ENCODE assay signal across 17 cellular contexts in the genomic region with DNA sequence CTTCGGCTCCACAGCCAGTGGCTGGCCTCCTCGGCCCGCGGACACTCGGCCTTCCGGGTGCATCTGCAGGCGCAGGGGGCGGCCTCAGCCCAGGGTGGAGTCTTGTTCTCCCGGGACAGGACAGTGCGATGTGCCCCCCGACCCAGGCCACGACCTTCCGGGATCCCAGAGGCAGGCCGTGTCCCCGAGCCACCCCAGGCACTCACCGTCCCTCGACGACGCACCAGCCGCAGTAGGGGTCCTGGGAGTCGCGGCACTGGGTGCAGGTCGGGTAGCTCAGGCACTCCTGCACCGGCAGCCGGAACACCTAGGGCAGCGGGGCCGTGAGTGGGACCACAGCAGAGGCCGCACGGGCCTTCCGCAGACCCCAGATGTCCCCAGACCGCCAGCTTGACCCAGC. TPM values are rescaled to one million over a fixed set of nuclear protein-coding genes. Genes with fewer than 3 reads are reported as not detected.
DNase-seq lines count a peak whose midpoint lies in the region; ATAC-seq, FAIRE-seq and TF ChIP-seq lines count a peak whose summit lies in the region.
"Had no signal": no experiment of that assay in that cellular context is flagged by ENCODE, and none has a peak within 500 bp of the region (broad histone marks: within the 10 kb centered on the region; RNA-seq: fewer than 3 reads in every experiment).

No MANE protein-coding gene starts in this region.

- H4K20me1 ChIP-seq in HCT116 (ENCODE audit: insufficient read depth) (no peaks in the 10 kb centered on the region), H1 (replicated peaks in 1 of 2; ENCODE audit: control insufficient read depth in 1 of 2, insufficient read depth in 2 of 2, low read length in 2 of 2) (peaks cover 8 to 28% of the 10 kb centered on the region in 2 experiments)

- no peak for TF ChIP-seq POLR2A in HCT116 (IDR thresholded peaks at IDR 0.05; ENCODE audit: borderline replicate concordance, extremely low read depth, insufficient read depth, insufficient read length)
- TF ChIP-seq POLR2A in H1 (IDR thresholded peaks at IDR 0.05; ENCODE audit: control extremely low read depth in 1 of 2, low read depth in 2 of 2, low read length in 2 of 2) = no peak

- no peaks in the 10 kb centered on the region for H3K9me2 ChIP-seq in HCT116 (ENCODE audit: insufficient read depth)

- no peak overlapping the region for H2BK20ac ChIP-seq in H1 (ENCODE audit: low read length)

- no peak overlapping the region for H3K9ac ChIP-seq in HCT116 (ENCODE audit: low read length)
- H3K9ac ChIP-seq in H1 (replicated peaks in 1 of 4; ENCODE audit: extremely low read depth in 1 of 4, low read depth in 3 of 4, low read length in 3 of 4) = no peak overlapping the region

- H2BK15ac ChIP-seq in H1 (ENCODE audit: low read length) = no peak overlapping the region

- H3K14ac ChIP-seq in H1 (ENCODE audit: insufficient read length) = no peak overlapping the region

- H3K9me3 Mint-ChIP-seq in activated naive CD8-positive, alpha-beta T cell treated with anti-CD3 and anti-CD28 coated beads, Interleukin-2, amount 50 U/mL, for 24 hours = no peaks in the 10 kb centered on the region
- no peaks in the 10 kb centered on the region for H3K9me3 Mint-ChIP-seq in stimulated activated memory B cell treated with anti-CD40 and anti-IgM and Interleukin-4, amounts not matched to agents 10 μg/mL and 1 μg/mL and 100 μg/mL, for 72 hours
- H3K9me3 Mint-ChIP-seq: CD8-positive, alpha-beta T cell; GM23338; IgD-negative memory B cell had no signal

- H3K79me1 ChIP-seq in H1 (ENCODE audit: low read depth, low read length) = peaks cover 11% of the 10 kb centered on the region

- no peak for DNase-seq in HCT116 (ENCODE audit: low read depth, low spot score)
- DNase-seq in H1 (ENCODE audit: low read depth in 1 of 2, low spot score in 2 of 2) = no peak
- DNase-seq in activated naive CD8-positive, alpha-beta T cell treated with anti-CD3 and anti-CD28 coated beads, Interleukin-2, amount 50 U/mL, for 24 hours = no peak
- DNase-seq: CD8-positive, alpha-beta T cell; DMS 273 treated with DMSO at 0.1 percent for 48 hours; DMS53; DND-41; EL; H7; KG1 had no signal

- no peak for TF ChIP-seq EP300 in H1 (IDR thresholded peaks at IDR 0.05; ENCODE audit: borderline replicate concordance in 1 of 2, low read depth in 2 of 2, low read length in 2 of 2)

- no peak for ATAC-seq in HCT116
- no peak for ATAC-seq in activated naive CD8-positive, alpha-beta T cell treated with anti-CD3 and anti-CD28 coated beads, Interleukin-2, amount 50 U/mL, for 24 hours
- no peak for ATAC-seq in stimulated activated memory B cell treated with anti-CD40 and anti-IgM and Interleukin-4, amounts not matched to agents 10 μg/mL and 1 μg/mL and 100 μg/mL, for 72 hours
- ATAC-seq: CD8-positive, alpha-beta T cell; GM12878; GM23338 had no signal

- no peak overlapping the region for H3K23ac ChIP-seq in H1 (ENCODE audit: insufficient read length)

- TF ChIP-seq RAD21 in HCT116 (IDR thresholded peaks at IDR 0.05; ENCODE audit: low read depth) = no peak
- no peak for TF ChIP-seq RAD21 in H1 (IDR thresholded peaks at IDR 0.05 in 1 of 2, conservative IDR thresholded peaks at IDR 0.05 in 1 of 2; ENCODE audit: low read depth in 2 of 2, low read length in 2 of 2)

- H3K79me2 ChIP-seq in HCT116 (ENCODE audit: insufficient read depth, low read length) (peaks cover 60% of the 10 kb centered on the region), H1 (ENCODE audit: control insufficient read depth in 1 of 2, insufficient read depth in 2 of 2, low read length in 2 of 2) (peaks cover 0 to 24% of the 10 kb centered on the region in 2 experiments; a peak in 2 of 4 replicates)

- H3K36me3 Mint-ChIP-seq in activated naive CD8-positive, alpha-beta T cell treated with anti-CD3 and anti-CD28 coated beads, Interleukin-2, amount 50 U/mL, for 24 hours (ENCODE audit: low read depth) = no peaks in the 10 kb centered on the region
- peaks cover 12% of the 10 kb centered on the region for H3K36me3 Mint-ChIP-seq in stimulated activated memory B cell treated with anti-CD40 and anti-IgM and Interleukin-4, amounts not matched to agents 10 μg/mL and 1 μg/mL and 100 μg/mL, for 72 hours
- H3K36me3 Mint-ChIP-seq: CD8-positive, alpha-beta T cell; IgD-negative memory B cell had no signal

- H2BK5ac ChIP-seq in H1 (ENCODE audit: low read depth, low read length) = no peak overlapping the region

- no peaks in the 10 kb centered on the region for H3K23me2 ChIP-seq in H1 (ENCODE audit: low read depth, low read length)

- RAD21 ChIA-PET in HCT116 (lab: Charles Lee; ENCODE audit: low non-redundant PET in 1 of 2, low total read pairs in 2 of 2, uncharacterized antibody in 2 of 2, unreplicated experiment in 2 of 2) = no interaction called here

- H3K4me1 ChIP-seq in HCT116 (ENCODE audit: control insufficient read depth in 1 of 2, insufficient read depth in 2 of 2, low read length in 2 of 2) (peaks cover 13 to 16% of the 10 kb centered on the region in 2 experiments), H1 (replicated peaks in 1 of 4; ENCODE audit: control insufficient read depth in 3 of 4, insufficient read depth in 4 of 4, low read length in 3 of 4) (peaks cover 0 to 9% (median 5%) of the 10 kb centered on the region in 4 experiments; a peak in 6 of 7 replicates)

- WGBS in H1 (ENCODE audit: extremely low coverage in 1 of 2, insufficient coverage in 1 of 2, insufficient read length in 1 of 2, insufficient replicate concordance in 2 of 2, low coverage in 1 of 2, low lambda C conversion rate in 2 of 2, missing lambda C conversion rate in 1 of 2), 2 experiments = 94% methylated on average over 29 of the region's 31 CpGs; no CpG with 5 or more reads in 1 of the 2 experiments

- no TSS peak for BruUV-seq in HCT116 (replicated peaks; lab: Mats Ljungman, UMichigan)

- H4K5ac ChIP-seq in H1 (ENCODE audit: insufficient read length, low read depth, low read length) = no peak overlapping the region

- no peak overlapping the region for H3K4ac ChIP-seq in H1 (replicated peaks; ENCODE audit: insufficient read length, low read depth, low read length)

- TF ChIP-seq CTCF in HCT116 (IDR thresholded peaks at IDR 0.05 in 2 of 3, conservative IDR thresholded peaks at IDR 0.05 in 1 of 3; ENCODE audit: borderline replicate concordance in 1 of 3, insufficient read depth in 1 of 3, low read depth in 2 of 3, low read length in 2 of 3) (no peak), H1 (IDR thresholded peaks at IDR 0.05; ENCODE audit: control extremely low read depth in 1 of 3, insufficient read depth in 1 of 3, low read depth in 1 of 3, low read length in 3 of 3) (no peak)

- H3K4me3 ChIP-seq in HCT116 (replicated peaks in 1 of 2; ENCODE audit: low read depth in 1 of 2, low read length in 2 of 2) (no peak overlapping the region), H1 (ENCODE audit: extremely low read depth in 1 of 4, insufficient read depth in 2 of 4, low read depth in 3 of 4, low read length in 4 of 4) (no peak overlapping the region)
- H3K4me3 ChIP-seq: BLaER1 treated with 17β-estradiol and CSF1 and Interleukin-3, amounts not matched to agents 10 nM and 100 nM; GM12878; GM23338 had no signal

- H3K27me3 ChIP-seq in HCT116 (ENCODE audit: insufficient read depth, low read length) (no peaks in the 10 kb centered on the region), H1 (replicated peaks in 1 of 4; ENCODE audit: control insufficient read depth in 3 of 4, extremely low read depth in 1 of 4, insufficient read depth in 3 of 4, low read length in 3 of 4) (no peaks in the 10 kb centered on the region)
- H3K27me3 ChIP-seq: BLaER1 treated with 17β-estradiol and CSF1 and Interleukin-3, amounts not matched to agents 10 nM and 100 nM had no signal

- POLR2A ChIA-PET in HCT116 (lab: Charles Lee) = no interaction called here
- POLR2A ChIA-PET in H1 (lab: Charles Lee; ENCODE audit: partially characterized antibody) = interaction anchor here (0.9 to 1.3 kb wide), 2 partner anchors 11 to 12 kb away, joined by 3 to 4 read pairs; no protein-coding TSS in a partner anchor

- H3K27ac ChIP-seq in HCT116 (ENCODE audit: low read depth, low read length) = peak overlapping the region; percentile 33; the same call in 1 of the 2 replicates
- H3K27ac ChIP-seq in H1 (ENCODE audit: low read depth, low read length) = no peak overlapping the region

- peaks cover 3% of the 10 kb centered on the region for H3K27me3 Mint-ChIP-seq in activated naive CD8-positive, alpha-beta T cell treated with anti-CD3 and anti-CD28 coated beads, Interleukin-2, amount 50 U/mL, for 24 hours
- peaks cover 30% of the 10 kb centered on the region for H3K27me3 Mint-ChIP-seq in stimulated activated memory B cell treated with anti-CD40 and anti-IgM and Interleukin-4, amounts not matched to agents 10 μg/mL and 1 μg/mL and 100 μg/mL, for 72 hours

- peaks cover 18 to 56% of the 10 kb centered on the region in 2 experiments; a peak in 3 of 4 replicates for H3K36me3 ChIP-seq in HCT116 (ENCODE audit: control insufficient read depth in 1 of 2, insufficient read depth in 2 of 2, low read length in 2 of 2)
- H3K36me3 ChIP-seq in H1 (ENCODE audit: control insufficient read depth in 2 of 4, insufficient read depth in 4 of 4, low read length in 3 of 4) = peaks cover 8 to 59% (median 12%) of the 10 kb centered on the region in 4 experiments; a peak in 7 of 8 replicates

- CTCF ChIA-PET in HCT116 (lab: Charles Lee) = no interaction called here
- CTCF ChIA-PET in H1 (lab: Charles Lee; ENCODE audit: partially characterized antibody) = interaction anchor here (1.0 to 1.1 kb wide), 3 partner anchors 11 to 38 kb away, joined by 3 to 5 read pairs (median 3); no protein-coding TSS in a partner anchor

- no peak overlapping the region for H3K4me3 Mint-ChIP-seq in activated naive CD8-positive, alpha-beta T cell treated with anti-CD3 and anti-CD28 coated beads, Interleukin-2, amount 50 U/mL, for 24 hours
- no peak overlapping the region for H3K4me3 Mint-ChIP-seq in stimulated activated memory B cell treated with anti-CD40 and anti-IgM and Interleukin-4, amounts not matched to agents 10 μg/mL and 1 μg/mL and 100 μg/mL, for 72 hours
- H3K4me3 Mint-ChIP-seq: B cell; CD8-positive, alpha-beta T cell; GM23338 had no signal

- no peak overlapping the region for H2AK5ac ChIP-seq in H1 (ENCODE audit: low read depth, low read length)

- H3K4me2 ChIP-seq in HCT116 (ENCODE audit: low read length) = no peak overlapping the region
- no peak overlapping the region for H3K4me2 ChIP-seq in H1 (ENCODE audit: insufficient read depth in 1 of 2, low read depth in 2 of 2, low read length in 2 of 2)
- H3K4me2 ChIP-seq: BLaER1 treated with 17β-estradiol and CSF1 and Interleukin-3, amounts not matched to agents 10 nM and 100 nM; GM23338 had no signal

- no peaks in the 10 kb centered on the region for H3K9me3 ChIP-seq in HCT116 (ENCODE audit: control insufficient read depth in 1 of 2, insufficient read depth in 1 of 2, low read depth in 1 of 2, low read length in 2 of 2)
- H3K9me3 ChIP-seq in H1 (ENCODE audit: insufficient read depth in 2 of 2, low read depth in 1 of 2, low read length in 1 of 2) = no peaks in the 10 kb centered on the region
- H3K9me3 ChIP-seq: BLaER1 treated with 17β-estradiol and CSF1 and Interleukin-3, amounts not matched to agents 10 nM and 100 nM had no signal

- no peak overlapping the region for H3K56ac ChIP-seq in H1 (replicated peaks; ENCODE audit: insufficient read length, low read depth, low read length)

- H3K4me1 Mint-ChIP-seq in activated naive CD8-positive, alpha-beta T cell treated with anti-CD3 and anti-CD28 coated beads, Interleukin-2, amount 50 U/mL, for 24 hours = peaks cover 10% of the 10 kb centered on the region
- peaks cover 20% of the 10 kb centered on the region for H3K4me1 Mint-ChIP-seq in stimulated activated memory B cell treated with anti-CD40 and anti-IgM and Interleukin-4, amounts not matched to agents 10 μg/mL and 1 μg/mL and 100 μg/mL, for 72 hours

- peak overlapping the region; percentile 25; the same call in 1 of the 2 replicates for H4K8ac ChIP-seq in H1 (ENCODE audit: extremely low read depth, insufficient read depth, low read length)

- FAIRE-seq in H1 (lab: Jason Lieb, UNC) = no peak
- FAIRE-seq: GM12878, HTR-8/SVneo had no signal

- no peak overlapping the region for H2BK12ac ChIP-seq in H1 (ENCODE audit: low read depth, low read length)

- no peak overlapping the region for H3K18ac ChIP-seq in H1 (ENCODE audit: extremely low read depth, low read length)

- H3K27ac Mint-ChIP-seq in activated naive CD8-positive, alpha-beta T cell treated with anti-CD3 and anti-CD28 coated beads, Interleukin-2, amount 50 U/mL, for 24 hours = no peak overlapping the region
- no peak overlapping the region for H3K27ac Mint-ChIP-seq in stimulated activated memory B cell treated with anti-CD40 and anti-IgM and Interleukin-4, amounts not matched to agents 10 μg/mL and 1 μg/mL and 100 μg/mL, for 72 hours
- H3K27ac Mint-ChIP-seq: B cell; CD8-positive, alpha-beta T cell; GM23338; IgD-negative memory B cell had no signal

- no peak overlapping the region for H4K91ac ChIP-seq in H1 (replicated peaks; ENCODE audit: insufficient read length, low read length)

- no peak overlapping the region for H2AFZ ChIP-seq in HCT116 (ENCODE audit: low read depth, low read length, poor library complexity, severe bottlenecking)
- no peak overlapping the region for H2AFZ ChIP-seq in H1 (ENCODE audit: low read length)
- H2AFZ ChIP-seq: GM23338 had no signal

- no peak overlapping the region for H2BK120ac ChIP-seq in H1 (replicated peaks; ENCODE audit: low read depth, low read length)

- intact Hi-C loops in HCT116 (cut with micrococcal nuclease) = no loop called here

RNA-seq across cellular contexts. Expression of gene MAPK11, which starts 17.6 kb away (rescaled TPM):
- total RNA-seq in HCT116 (2021; ENCODE audit: unreplicated experiment) = 19.3 TPM
- 15.7 and 17.2 TPM in 2 replicates for polyA plus RNA-seq in HCT116 (2012)
- total RNA-seq in H1 (2021; fragmentation: NEBNext Ultra II Directional; extraction: Animal tissue kit (Norgen Biotek cat#: 25700)) = 1.5 TPM in 2 replicates
- 0.70 and 1.5 TPM in 2 replicates for polyA plus RNA-seq in H1 (2011; rRNA removed)
- 1.1 TPM for polyA plus RNA-seq in H1 (2011; cell fraction: cytosol; rRNA removed)
- 4.6 TPM for polyA plus RNA-seq in H1 (2011; cell fraction: nucleus; rRNA removed)
- 0.36 to 1.7 TPM (median 1.1 TPM) in 4 replicates for polyA plus RNA-seq in H1 (2012, experiment 1 of 2)
- polyA plus RNA-seq in H1 (2012, experiment 2 of 2) = 0.45 TPM
- 0.87 TPM for polyA plus RNA-seq in H1 (2013, experiment 1 of 2)
- 0.96 TPM for polyA plus RNA-seq in H1 (2013, experiment 2 of 2)
- polyA minus RNA-seq in H1 (2011; rRNA and poly(A)+ RNA removed) = 0.57 and 0.68 TPM in 2 replicates
- not detected for polyA minus RNA-seq in H1 (2011; cell fraction: cytosol; rRNA and poly(A)+ RNA removed)
- polyA minus RNA-seq in H1 (2011; cell fraction: nucleus; rRNA and poly(A)+ RNA removed) = 1.00 TPM

RNA-seq across cellular contexts. Expression of gene PLXNB2, which starts 19.7 kb away (rescaled TPM):
- total RNA-seq in HCT116 (2021; ENCODE audit: unreplicated experiment) = 236 TPM
- 192 and 208 TPM in 2 replicates for polyA plus RNA-seq in HCT116 (2012)
- 92.8 and 106 TPM in 2 replicates for total RNA-seq in H1 (2021; fragmentation: NEBNext Ultra II Directional; extraction: Animal tissue kit (Norgen Biotek cat#: 25700))
- 58.3 and 83.3 TPM in 2 replicates for polyA plus RNA-seq in H1 (2011; rRNA removed)
- polyA plus RNA-seq in H1 (2011; cell fraction: cytosol; rRNA removed) = 58.5 TPM
- 226 TPM for polyA plus RNA-seq in H1 (2011; cell fraction: nucleus; rRNA removed)
- 63.1 to 97.9 TPM (median 90.3 TPM) in 4 replicates for polyA plus RNA-seq in H1 (2012, experiment 1 of 2)
- polyA plus RNA-seq in H1 (2012, experiment 2 of 2) = 97.7 TPM
- 115 TPM for polyA plus RNA-seq in H1 (2013, experiment 1 of 2)
- polyA plus RNA-seq in H1 (2013, experiment 2 of 2) = 92.5 TPM
- polyA minus RNA-seq in H1 (2011; rRNA and poly(A)+ RNA removed) = 71.0 and 71.3 TPM in 2 replicates
- 70.6 TPM for polyA minus RNA-seq in H1 (2011; cell fraction: cytosol; rRNA and poly(A)+ RNA removed)
- polyA minus RNA-seq in H1 (2011; cell fraction: nucleus; rRNA and poly(A)+ RNA removed) = 62.9 TPM

RNA-seq across cellular contexts. Expression of gene MAPK12, which starts 26.2 kb away (rescaled TPM):
- total RNA-seq in HCT116 (2021; ENCODE audit: unreplicated experiment) = 86.7 TPM
- 61.5 and 61.8 TPM in 2 replicates for polyA plus RNA-seq in HCT116 (2012)
- 15.6 and 20.3 TPM in 2 replicates for total RNA-seq in H1 (2021; fragmentation: NEBNext Ultra II Directional; extraction: Animal tissue kit (Norgen Biotek cat#: 25700))
- 17.3 and 25.9 TPM in 2 replicates for polyA plus RNA-seq in H1 (2011; rRNA removed)
- polyA plus RNA-seq in H1 (2011; cell fraction: cytosol; rRNA removed) = 24.5 TPM
- polyA plus RNA-seq in H1 (2011; cell fraction: nucleus; rRNA removed) = 83.3 TPM
- polyA plus RNA-seq in H1 (2012, experiment 1 of 2) = 13.2 to 20.0 TPM (median 18.2 TPM) in 4 replicates
- 15.2 TPM for polyA plus RNA-seq in H1 (2012, experiment 2 of 2)
- 14.5 TPM for polyA plus RNA-seq in H1 (2013, experiment 1 of 2)
- 11.9 TPM for polyA plus RNA-seq in H1 (2013, experiment 2 of 2)
- 8.8 and 9.6 TPM in 2 replicates for polyA minus RNA-seq in H1 (2011; rRNA and poly(A)+ RNA removed)
- polyA minus RNA-seq in H1 (2011; cell fraction: cytosol; rRNA and poly(A)+ RNA removed) = 11.2 TPM
- 19.5 TPM for polyA minus RNA-seq in H1 (2011; cell fraction: nucleus; rRNA and poly(A)+ RNA removed)

RNA-seq across cellular contexts. Expression of gene HDAC10, which starts 36.7 kb away (rescaled TPM):
- total RNA-seq in HCT116 (2021; ENCODE audit: unreplicated experiment) = 67.5 TPM
- polyA plus RNA-seq in HCT116 (2012) = 45.5 and 52.0 TPM in 2 replicates
- 21.2 and 26.4 TPM in 2 replicates for total RNA-seq in H1 (2021; fragmentation: NEBNext Ultra II Directional; extraction: Animal tissue kit (Norgen Biotek cat#: 25700))
- polyA plus RNA-seq in H1 (2011; rRNA removed) = 11.2 and 18.8 TPM in 2 replicates
- polyA plus RNA-seq in H1 (2011; cell fraction: cytosol; rRNA removed) = 11.2 TPM
- polyA plus RNA-seq in H1 (2011; cell fraction: nucleus; rRNA removed) = 131 TPM
- 13.3 to 28.3 TPM (median 25.5 TPM) in 4 replicates for polyA plus RNA-seq in H1 (2012, experiment 1 of 2)
- polyA plus RNA-seq in H1 (2012, experiment 2 of 2) = 14.3 TPM
- 11.9 TPM for polyA plus RNA-seq in H1 (2013, experiment 1 of 2)
- polyA plus RNA-seq in H1 (2013, experiment 2 of 2) = 11.8 TPM
- polyA minus RNA-seq in H1 (2011; rRNA and poly(A)+ RNA removed) = 6.1 and 7.2 TPM in 2 replicates
- 11.4 TPM for polyA minus RNA-seq in H1 (2011; cell fraction: cytosol; rRNA and poly(A)+ RNA removed)
- polyA minus RNA-seq in H1 (2011; cell fraction: nucleus; rRNA and poly(A)+ RNA removed) = 34.8 TPM

RNA-seq across cellular contexts. Expression of gene DENND6B, which starts 39.1 kb away (rescaled TPM):
- 11.0 TPM for total RNA-seq in HCT116 (2021; ENCODE audit: unreplicated experiment)
- 7.8 and 9.1 TPM in 2 replicates for polyA plus RNA-seq in HCT116 (2012)
- total RNA-seq in H1 (2021; fragmentation: NEBNext Ultra II Directional; extraction: Animal tissue kit (Norgen Biotek cat#: 25700)) = 1.1 TPM in 2 replicates
- polyA plus RNA-seq in H1 (2011; rRNA removed) = 1.9 and 3.6 TPM in 2 replicates
- polyA plus RNA-seq in H1 (2011; cell fraction: cytosol; rRNA removed) = 2.0 TPM
- polyA plus RNA-seq in H1 (2011; cell fraction: nucleus; rRNA removed) = 13.0 TPM
- polyA plus RNA-seq in H1 (2012, experiment 1 of 2) = 0.58 to 2.1 TPM (median 1.6 TPM) in 4 replicates
- 0.84 TPM for polyA plus RNA-seq in H1 (2012, experiment 2 of 2)
- polyA plus RNA-seq in H1 (2013, experiment 1 of 2) = 0.75 TPM
- 0.75 TPM for polyA plus RNA-seq in H1 (2013, experiment 2 of 2)
- 0.32 and 0.50 TPM in 2 replicates for polyA minus RNA-seq in H1 (2011; rRNA and poly(A)+ RNA removed)
- polyA minus RNA-seq in H1 (2011; cell fraction: cytosol; rRNA and poly(A)+ RNA removed) = 1.2 TPM
- polyA minus RNA-seq in H1 (2011; cell fraction: nucleus; rRNA and poly(A)+ RNA removed) = 1.4 TPM
